Comparison of ENCODE assay signal across 16 cellular contexts in the genomic region with DNA sequence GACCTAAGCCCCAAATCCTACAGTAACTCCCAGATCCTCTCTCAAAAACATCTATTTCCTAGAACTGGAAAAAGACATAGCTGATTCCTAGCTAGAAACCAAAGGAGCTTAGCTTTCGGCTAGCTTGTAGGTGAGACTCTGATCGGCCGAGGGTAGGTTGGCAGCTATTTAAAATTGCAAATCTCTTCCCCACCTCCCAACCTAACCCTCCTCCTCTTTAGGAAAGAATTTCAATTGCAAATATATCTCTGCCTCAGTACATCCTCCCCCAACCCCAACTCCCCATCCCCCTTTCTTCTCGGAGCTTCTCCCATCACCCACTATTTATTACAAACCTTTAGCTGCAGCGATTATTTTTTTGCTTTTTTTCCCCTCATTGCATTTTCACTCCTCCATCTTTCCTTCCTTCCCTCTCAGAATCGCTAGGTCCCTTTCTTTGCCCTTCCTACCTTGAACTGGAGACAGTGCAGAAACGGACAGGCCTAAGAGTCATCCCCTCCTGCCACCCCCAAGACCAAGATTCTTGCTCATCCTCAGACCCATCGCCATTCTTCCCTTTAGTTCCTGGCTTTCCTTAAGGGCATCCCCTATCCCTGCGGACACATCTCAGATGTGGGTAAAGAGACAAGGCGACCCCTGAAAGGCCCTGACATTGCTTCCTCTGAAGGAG. TPM values are rescaled to one million over a fixed set of nuclear protein-coding genes. Genes with fewer than 3 reads are reported as not detected.
DNase-seq lines count a peak whose midpoint lies in the region; ATAC-seq and TF ChIP-seq lines count a peak whose summit lies in the region.
"Had no signal": no experiment of that assay in that cellular context is flagged by ENCODE, and none has a peak within 500 bp of the region (broad histone marks: within the 10 kb centered on the region; RNA-seq: fewer than 3 reads in every experiment).

No MANE protein-coding gene starts in this region.

- H3K4me1 Mint-ChIP-seq in activated T-helper 17 cell treated with anti-CD3 and anti-CD28 coated beads, Interleukin-2, amount 50 U/mL, for 72 hours = peaks cover 5% of the 10 kb centered on the region

- no peaks in the 10 kb centered on the region for H3K36me3 Mint-ChIP-seq in activated T-helper 17 cell treated with anti-CD3 and anti-CD28 coated beads, Interleukin-2, amount 50 U/mL, for 72 hours (ENCODE audit: low read depth)
- H3K36me3 Mint-ChIP-seq: activated naive CD4-positive, alpha-beta T cell treated with anti-CD3 and anti-CD28 coated beads, Interleukin-2, amount 50 U/mL, for 72 hours had no signal

- H3K36me3 ChIP-seq in ES-I3 (ENCODE audit: insufficient read depth, low read length) = peaks cover 5% of the 10 kb centered on the region; the same call in 1 of the 2 replicates
- H3K36me3 ChIP-seq in iPS-20b (ENCODE audit: insufficient read depth, low read depth, low read length) = peaks cover 30% of the 10 kb centered on the region
- H3K36me3 ChIP-seq in prostate gland = no peaks in the 10 kb centered on the region
- H3K36me3 ChIP-seq: vagina had no signal

- DNase-seq in NCI-H2196 treated with DMSO at 0.1 percent for 48 hours (lab: John Stamatoyannopoulos, UW; ENCODE audit: unreplicated experiment) = no peak
- no peak for DNase-seq in prostate gland (ENCODE audit: low spot score)
- no peak for DNase-seq in activated CD4-positive, alpha-beta T cell treated with anti-CD3 and anti-CD28 coated beads, Interleukin-2, amount 50 U/mL, for 48 hours
- DNase-seq: activated CD8-positive, alpha-beta T cell treated with anti-CD3 and anti-CD28 coated beads for 36 hours; activated T-cell treated with anti-CD3 and anti-CD28 coated beads, Interleukin-2, amount 50 U/mL, for 4 hours; GF-D8; T-helper 1 cell had no signal

- peak overlapping the region; percentile 82 for H3K9ac ChIP-seq in ES-I3 (ENCODE audit: low read depth, low read length)
- peak overlapping the region; percentile 94 for H3K9ac ChIP-seq in iPS-20b (ENCODE audit: low read depth, low read length)

- H3K4me1 ChIP-seq in ES-I3 (ENCODE audit: insufficient read depth, low read length) (peaks cover 27% of the 10 kb centered on the region), iPS-20b (ENCODE audit: insufficient read depth, low read length) (peaks cover 17% of the 10 kb centered on the region), prostate gland (replicated peaks) (no peaks in the 10 kb centered on the region)
- H3K4me1 ChIP-seq: A549, vagina had no signal

- no peak for ATAC-seq in activated T-helper 17 cell treated with anti-CD3 and anti-CD28 coated beads, Interleukin-2, amount 50 U/mL, for 72 hours (replicated peaks)
- ATAC-seq: activated CD8-positive, alpha-beta T cell treated with anti-CD3 and anti-CD28 coated beads for 36 hours; activated naive CD4-positive, alpha-beta T cell treated with anti-CD3 and anti-CD28 coated beads, Interleukin-2, amount 50 U/mL, for 72 hours; activated T-cell treated with anti-CD3 and anti-CD28 coated beads, Interleukin-2, amount 50 U/mL, for 4 hours had no signal

- no peak overlapping the region for H3K4me3 Mint-ChIP-seq in activated T-helper 17 cell treated with anti-CD3 and anti-CD28 coated beads, Interleukin-2, amount 50 U/mL, for 72 hours
- H3K4me3 Mint-ChIP-seq: activated CD8-positive, alpha-beta T cell treated with anti-CD3 and anti-CD28 coated beads for 36 hours; activated T-cell treated with anti-CD3 and anti-CD28 coated beads, Interleukin-2, amount 50 U/mL, for 4 hours; dendritic cell treated with granulocyte-macrophage colony-stimulating factor and Interleukin-4, amounts not matched to agents 40 ng/mL and 50 ng/mL, for 4 days; IgD-negative memory B cell had no signal

- intact Hi-C loops in prostate gland (cut with DNase I) = no loop called here

- peak overlapping the region; percentile 100 for H3K27ac ChIP-seq in iPS-20b (ENCODE audit: low read length)
- H3K27ac ChIP-seq in prostate gland = no peak overlapping the region
- H3K27ac ChIP-seq: A549, vagina, VCaP had no signal

- no peak for TF ChIP-seq POLR2A in prostate gland (IDR thresholded peaks at IDR 0.05)

- H3K27me3 Mint-ChIP-seq in activated T-helper 17 cell treated with anti-CD3 and anti-CD28 coated beads, Interleukin-2, amount 50 U/mL, for 72 hours = no peaks in the 10 kb centered on the region
- H3K27me3 Mint-ChIP-seq: activated CD8-positive, alpha-beta T cell treated with anti-CD3 and anti-CD28 coated beads for 36 hours had no signal

- H3K9me3 ChIP-seq in ES-I3 (ENCODE audit: control insufficient read depth, insufficient read depth, low read length) (no peaks in the 10 kb centered on the region), iPS-20b (ENCODE audit: insufficient read depth, low read depth, low read length) (no peaks in the 10 kb centered on the region), prostate gland (no peaks in the 10 kb centered on the region)
- H3K9me3 ChIP-seq: A549, vagina had no signal

- no peak for TF ChIP-seq CTCF in prostate gland (IDR thresholded peaks at IDR 0.05)

- H3K27me3 ChIP-seq in iPS-20b (ENCODE audit: insufficient read depth, low read length) = no peaks in the 10 kb centered on the region
- no peaks in the 10 kb centered on the region for H3K27me3 ChIP-seq in prostate gland (replicated peaks; ENCODE audit: insufficient read depth)
- H3K27me3 ChIP-seq: vagina had no signal

- H3K4me3 ChIP-seq in iPS-20b (ENCODE audit: low read length) (peak overlapping the region; percentile 76), prostate gland (no peak overlapping the region)
- H3K4me3 ChIP-seq: A549, vagina had no signal

- H3K9me3 Mint-ChIP-seq in activated T-helper 17 cell treated with anti-CD3 and anti-CD28 coated beads, Interleukin-2, amount 50 U/mL, for 72 hours = no peaks in the 10 kb centered on the region
- H3K9me3 Mint-ChIP-seq: activated CD8-positive, alpha-beta T cell treated with anti-CD3 and anti-CD28 coated beads for 36 hours; activated naive CD4-positive, alpha-beta T cell treated with anti-CD3 and anti-CD28 coated beads, Interleukin-2, amount 50 U/mL, for 72 hours; activated T-cell treated with anti-CD3 and anti-CD28 coated beads, Interleukin-2, amount 50 U/mL, for 4 hours; dendritic cell treated with granulocyte-macrophage colony-stimulating factor and Interleukin-4, amounts not matched to agents 40 ng/mL and 50 ng/mL, for 4 days; IgD-negative memory B cell had no signal

- peak overlapping the region; percentile 40 for H3K27ac Mint-ChIP-seq in activated T-helper 17 cell treated with anti-CD3 and anti-CD28 coated beads, Interleukin-2, amount 50 U/mL, for 72 hours
- H3K27ac Mint-ChIP-seq: activated CD8-positive, alpha-beta T cell treated with anti-CD3 and anti-CD28 coated beads for 36 hours; activated naive CD4-positive, alpha-beta T cell treated with anti-CD3 and anti-CD28 coated beads, Interleukin-2, amount 50 U/mL, for 72 hours; dendritic cell treated with granulocyte-macrophage colony-stimulating factor and Interleukin-4, amounts not matched to agents 40 ng/mL and 50 ng/mL, for 4 days; IgD-negative memory B cell had no signal

- 71% methylated on average over 10 of the region's 10 CpGs for WGBS in prostate gland

RNA-seq across cellular contexts. Expression of a gene that starts 13.4 kb away (rescaled TPM):
- total RNA-seq in activated T-helper 17 cell treated with anti-CD3 and anti-CD28 coated beads, Interleukin-2, amount 50 U/mL, for 72 hours = 1 to 10 TPM; 2.1 to 2.3 TPM
- total RNA-seq in prostate gland = 1 to 10 TPM; 2.5 to 3.1 TPM

RNA-seq across cellular contexts. Expression of a gene that starts 17.9 kb away (rescaled TPM):
- 1 to 10 TPM; 7.3 to 8.7 TPM for total RNA-seq in activated T-helper 17 cell treated with anti-CD3 and anti-CD28 coated beads, Interleukin-2, amount 50 U/mL, for 72 hours
- 10 to 100 TPM; 22.5 to 45.4 TPM for total RNA-seq in prostate gland

RNA-seq across cellular contexts. Expression of a gene that starts 29.4 kb away (rescaled TPM):
- total RNA-seq in activated T-helper 17 cell treated with anti-CD3 and anti-CD28 coated beads, Interleukin-2, amount 50 U/mL, for 72 hours = 100 to 1,000 TPM; 199 to 312 TPM
- total RNA-seq in prostate gland = 100 to 1,000 TPM in 1 of 2 donors, 10 to 100 TPM in 1; 95.3 to 134 TPM

RNA-seq across cellular contexts. Expression of a gene that starts 40.4 kb away (rescaled TPM):
- not detected for total RNA-seq in activated T-helper 17 cell treated with anti-CD3 and anti-CD28 coated beads, Interleukin-2, amount 50 U/mL, for 72 hours
- total RNA-seq in prostate gland = 10 to 100 TPM in 1 of 2 donors, 1 to 10 TPM in 1; 8.5 to 17.8 TPM
- total RNA-seq: activated naive CD4-positive, alpha-beta T cell treated with anti-CD3 and anti-CD28 coated beads, Interleukin-2, amount 50 U/mL, for 72 hours had no signal
